Comparison of ENCODE assay signal across 19 cellular contexts in genomic region chr7:157964521-157964920, GRCh38.
DNase-seq lines count a peak whose midpoint lies in the region; ATAC-seq, FAIRE-seq and TF ChIP-seq lines count a peak whose summit lies in the region.
"Had no signal": no experiment of that assay in that cellular context is flagged by ENCODE, and none has a peak within 500 bp of the region (broad histone marks: within the 10 kb centered on the region; RNA-seq: fewer than 3 reads in every experiment).

No MANE protein-coding gene starts in this region.

- H2AK5ac ChIP-seq in H9 (ENCODE audit: insufficient read length, low read length) = no peak overlapping the region

- H2BK20ac ChIP-seq in H9 (ENCODE audit: low read depth, low read length, poor library complexity, severe bottlenecking) = no peak overlapping the region

- H3K4me1 Mint-ChIP-seq in H9 (peaks cover 14 to 17% of the 10 kb centered on the region in 2 experiments), chondrocyte (ENCODE audit: low read depth) (no peaks in the 10 kb centered on the region), endodermal cell (no peaks in the 10 kb centered on the region)

- H3K36me3 ChIP-seq in endodermal cell (ENCODE audit: control insufficient read depth, insufficient read depth, low read length) (no peaks in the 10 kb centered on the region), kidney (ENCODE audit: control insufficient read depth in 1 of 2, insufficient read depth in 2 of 2, low read length in 2 of 2) (no peaks in the 10 kb centered on the region), pancreas (no peaks in the 10 kb centered on the region)
- H3K36me3 ChIP-seq: HAP-1 had no signal

- no peak overlapping the region; a peak in 1 of 7 replicates for H3K27ac Mint-ChIP-seq in H9
- H3K27ac Mint-ChIP-seq in chondrocyte (ENCODE audit: unreplicated experiment) = no peak overlapping the region
- H3K27ac Mint-ChIP-seq in endodermal cell = no peak overlapping the region
- H3K27ac Mint-ChIP-seq: CD4-positive, alpha-beta memory T cell; HFFc6 had no signal

- H4K20me1 ChIP-seq in H9 (ENCODE audit: control insufficient read depth, insufficient read depth, insufficient read length) = no peaks in the 10 kb centered on the region

- H2BK15ac ChIP-seq in H9 (ENCODE audit: low read depth, low read length) = no peak overlapping the region

- peaks cover 3% of the 10 kb centered on the region for H3K23me2 ChIP-seq in H9 (ENCODE audit: insufficient read length, low read depth, low read length, poor library complexity, severe bottlenecking)

- no peaks in the 10 kb centered on the region for H3K27me3 ChIP-seq in H9 (ENCODE audit: insufficient read depth, low read length)
- H3K27me3 ChIP-seq in endodermal cell (ENCODE audit: control insufficient read depth, insufficient read depth, low read length, poor library complexity, severe bottlenecking) = no peaks in the 10 kb centered on the region
- no peaks in the 10 kb centered on the region for H3K27me3 ChIP-seq in pancreas

- H3K4me3 ChIP-seq in endodermal cell (ENCODE audit: low read length) = no peak overlapping the region
- H3K4me3 ChIP-seq in kidney (ENCODE audit: low read length in 2 of 2) = no peak overlapping the region
- no peak overlapping the region for H3K4me3 ChIP-seq in pancreas
- H3K4me3 ChIP-seq: GM23248, HAP-1 had no signal

- H3K27ac ChIP-seq in H9 (ENCODE audit: insufficient read length, low read depth, low read length) = no peak overlapping the region
- no peak overlapping the region for H3K27ac ChIP-seq in endodermal cell (ENCODE audit: low read depth, low read length)
- H3K27ac ChIP-seq in kidney (ENCODE audit: low read depth in 2 of 2, low read length in 2 of 2) = no peak overlapping the region
- no peak overlapping the region for H3K27ac ChIP-seq in pancreas
- H3K27ac ChIP-seq: GM23248 had no signal

- H3K14ac ChIP-seq in H9 (ENCODE audit: insufficient read depth, low read length) = no peak overlapping the region

- FAIRE-seq in kidney (lab: Jason Lieb, UNC) (no peak), pancreas (lab: Jason Lieb, UNC) (no peak)
- FAIRE-seq: G401.6, GM12892 had no signal

- no peak overlapping the region for H3K23ac ChIP-seq in H9 (ENCODE audit: insufficient read length, low read depth, low read length)

- H3K18ac ChIP-seq in H9 (ENCODE audit: insufficient read length, low read depth, low read length) = no peak overlapping the region

- H3K27me3 Mint-ChIP-seq in H9 (ENCODE audit: low read depth) (peaks cover 27% of the 10 kb centered on the region), chondrocyte (ENCODE audit: low read depth) (peaks cover 1% of the 10 kb centered on the region), endodermal cell (ENCODE audit: insufficient read depth) (peaks cover 3% of the 10 kb centered on the region)

- H3K9ac ChIP-seq in H9 (ENCODE audit: extremely low read depth, insufficient read length, low read length) = no peak overlapping the region
- H3K9ac ChIP-seq in endodermal cell (ENCODE audit: extremely low read depth, low read length, poor library complexity, severe bottlenecking) = no peak overlapping the region
- no peak overlapping the region for H3K9ac ChIP-seq in kidney (ENCODE audit: low read length in 2 of 2)
- H3K9ac ChIP-seq: GM23248 had no signal

- H3K9me3 Mint-ChIP-seq in H9 = peaks cover 10 to 17% of the 10 kb centered on the region in 2 experiments
- peaks cover 9% of the 10 kb centered on the region for H3K9me3 Mint-ChIP-seq in chondrocyte (ENCODE audit: low read depth)
- no peaks in the 10 kb centered on the region for H3K9me3 Mint-ChIP-seq in endodermal cell

- intact Hi-C loops in kidney (cut with DNase I) (no loop called here), pancreas (cut with DNase I) (no loop called here)

- H3K36me3 Mint-ChIP-seq in H9 (ENCODE audit: insufficient read depth in 1 of 3, low read depth in 3 of 3) (peaks cover 3 to 14% (median 11%) of the 10 kb centered on the region in 3 experiments; a peak in 5 of 7 replicates), chondrocyte (ENCODE audit: low read depth) (no peaks in the 10 kb centered on the region), endodermal cell (ENCODE audit: low read depth) (no peaks in the 10 kb centered on the region)
- H3K36me3 Mint-ChIP-seq: CD4-positive, alpha-beta memory T cell had no signal

- no peak overlapping the region for H2BK12ac ChIP-seq in H9 (ENCODE audit: insufficient read length, low read depth, low read length)

- H4K8ac ChIP-seq in H9 (replicated peaks; ENCODE audit: insufficient read length, low read depth, low read length) = no peak overlapping the region

- H3K79me1 ChIP-seq in H9 (ENCODE audit: insufficient read depth, low read depth, low read length, poor library complexity, severe bottlenecking) = no peaks in the 10 kb centered on the region

- no peak for TF ChIP-seq CTCF in H9 (conservative IDR thresholded peaks at IDR 0.05)
- TF ChIP-seq CTCF in chondrocyte (IDR thresholded peaks at IDR 0.05) = no peak
- no peak for TF ChIP-seq CTCF in endodermal cell (conservative IDR thresholded peaks at IDR 0.05)
- no peak for TF ChIP-seq CTCF in kidney (IDR thresholded peaks at IDR 0.05; ENCODE audit: borderline replicate concordance, extremely low read depth, insufficient read depth)
- no peak for TF ChIP-seq CTCF in pancreas (IDR thresholded peaks at IDR 0.05)

- no peak overlapping the region for H4K5ac ChIP-seq in H9 (ENCODE audit: insufficient read length, low read depth, low read length)

- no peak overlapping the region for H3K4ac ChIP-seq in H9 (ENCODE audit: low read depth, low read length)

- H3K4me1 ChIP-seq in H9 (ENCODE audit: insufficient read depth, low read length) (peaks cover 5% of the 10 kb centered on the region; the same call in 1 of the 2 replicates), endodermal cell (ENCODE audit: control insufficient read depth, insufficient read depth, low read length) (no peaks in the 10 kb centered on the region), kidney (ENCODE audit: control insufficient read depth in 1 of 2, insufficient read depth in 1 of 2, low read depth in 1 of 2, low read length in 2 of 2) (no peaks in the 10 kb centered on the region), pancreas (no peaks in the 10 kb centered on the region)
- H3K4me1 ChIP-seq: HAP-1 had no signal

- in situ Hi-C loops in KBM-7 (cut with MboI; ENCODE audit: low pct_unique_long_range_greater_than_20kb, low sequenced_read_pairs) = no loop called here

- H3K56ac ChIP-seq in H9 (ENCODE audit: insufficient read length, low read depth, low read length) = no peak overlapping the region

- H4K91ac ChIP-seq in H9 (ENCODE audit: insufficient read length, low read depth, low read length) = no peak overlapping the region

- H3K79me2 ChIP-seq in H9 (ENCODE audit: insufficient read depth, low read length) = no peaks in the 10 kb centered on the region

- peak; percentile 18 for DNase-seq in H9
- DNase-seq in chondrocyte (ENCODE audit: low spot score) = peak; percentile 39
- peak; percentile 35 for DNase-seq in endodermal cell
- peak; percentile 27 for DNase-seq in kidney
- no peak for DNase-seq in pancreas
- no peak for DNase-seq in DMS53 treated with DMSO at 0.1 percent for 48 hours (lab: John Stamatoyannopoulos, UW; ENCODE audit: unreplicated experiment)
- DNase-seq in KBM-7 = no peak
- no peak for DNase-seq in T1000 (lab: John Stamatoyannopoulos, UW)
- DNase-seq: C1 segment of cervical spinal cord; Calu3; CD4-positive, alpha-beta memory T cell; COR-L47; DMS53; DND-41; GM23248; HFFc6 had no signal

- no peak overlapping the region for H2AFZ ChIP-seq in H9 (ENCODE audit: low read length)
- H2AFZ ChIP-seq: GM23248 had no signal

- no peak overlapping the region for H3T11ph ChIP-seq in H9 (ENCODE audit: low read length)

- no peak for ATAC-seq in pancreas

- H2BK5ac ChIP-seq in H9 (ENCODE audit: insufficient read length, low read length) = no peak overlapping the region

- H3K4me2 ChIP-seq in H9 (ENCODE audit: insufficient read depth, insufficient read length, low read length) = no peak overlapping the region

- no CpG with 5 or more reads among the region's 8 CpGs for WGBS in H9 (ENCODE audit: extremely low coverage, insufficient read length, low lambda C conversion rate)
- 77 to 87% methylated on average over 3 to 8 of the region's 8 CpGs for whole genome bisulfite sequencing in endodermal cell (ENCODE audit: insufficient coverage in 1 of 2, insufficient read length in 1 of 2), 2 experiments
- 93 to 95% methylated on average over 8 of the region's 8 CpGs for WGBS in pancreas, 2 donors

- H3K9me3 ChIP-seq in H9 (ENCODE audit: control insufficient read depth, low read depth, low read length) (peaks cover 6% of the 10 kb centered on the region), endodermal cell (ENCODE audit: control insufficient read depth, low read length) (peaks cover 84% of the 10 kb centered on the region), kidney (ENCODE audit: control insufficient read depth in 1 of 2, low read length in 2 of 2) (no peaks in the 10 kb centered on the region), pancreas (no peaks in the 10 kb centered on the region)
- H3K9me3 ChIP-seq: HAP-1 had no signal

- no peak overlapping the region for H2BK120ac ChIP-seq in H9 (ENCODE audit: low read depth, low read length, poor library complexity, severe bottlenecking)

- H3K4me3 Mint-ChIP-seq in H9 (no peak overlapping the region), chondrocyte (ENCODE audit: unreplicated experiment) (no peak overlapping the region), endodermal cell (no peak overlapping the region)
- H3K4me3 Mint-ChIP-seq: CD4-positive, alpha-beta memory T cell; HFFc6 had no signal

Comparison
In these comparisons a context has a peak if more than half of its experiments do, and no peak if none do; other contexts are left out.
1. DNase-seq: peak in H9 (single experiment), chondrocyte (single experiment), endodermal cell (single experiment) and kidney (single experiment); none in pancreas (0 of 6), DMS53 treated with DMSO at 0.1 percent for 48 hours (single experiment), KBM-7 (single experiment) and T1000 (single experiment).